In genomic region chr7:131546126-131546525, GRCh38 we compare ENCODE assay signal across 11 cellular contexts. TPM values are rescaled to one million over a fixed set of nuclear protein-coding genes. Genes with fewer than 3 reads are reported as not detected.
DNase-seq lines count a peak whose midpoint lies in the region; ATAC-seq and TF ChIP-seq lines count a peak whose summit lies in the region.
"Had no signal": no experiment of that assay in that cellular context is flagged by ENCODE, and none has a peak within 500 bp of the region (broad histone marks: within the 10 kb centered on the region; RNA-seq: fewer than 3 reads in every experiment).

No MANE protein-coding gene starts in this region.

- no peaks in the 10 kb centered on the region for H3K27me3 ChIP-seq in BLaER1
- no peaks in the 10 kb centered on the region for H3K27me3 ChIP-seq in lung (ENCODE audit: control insufficient read depth, insufficient read depth)

- H3K4me3 Mint-ChIP-seq in chondrocyte (ENCODE audit: unreplicated experiment) = no peak overlapping the region
- no peak overlapping the region for H3K4me3 Mint-ChIP-seq in activated T-helper 17 cell treated with anti-CD3 and anti-CD28 coated beads, Interleukin-2, amount 50 U/mL, for 72 hours
- H3K4me3 Mint-ChIP-seq: natural killer cell treated with Interleukin-12 subunit alpha and Interleukin-12 subunit beta and Interleukin-15 and Interleukin-18, amount 100 ng/mL, for 72 hours had no signal

- peak; percentile 41 for DNase-seq in chondrocyte (ENCODE audit: low spot score)
- peak; percentile 49 for DNase-seq in lung (ENCODE audit: low spot score)
- DNase-seq in GM19240 (ENCODE audit: insufficient read length, low spot score) = no peak
- DNase-seq: activated gamma-delta T cell, NCI-H1417 treated with DMSO at 0.1 percent for 48 hours had no signal

- H3K4me3 ChIP-seq in BLaER1 = no peak overlapping the region
- H3K4me3 ChIP-seq in lung = no peak overlapping the region

- H4K20me1 ChIP-seq in BLaER1 = peaks cover 34% of the 10 kb centered on the region

- H3K4me2 ChIP-seq in BLaER1 = peak overlapping the region; percentile 58

- H3K27ac ChIP-seq in BLaER1 (no peak overlapping the region), lung (ENCODE audit: low read depth in 1 of 2, low read length in 1 of 2) (peak overlapping the region; percentile 11 to 68)

- TF ChIP-seq RAD21 in Ishikawa (IDR thresholded peaks at IDR 0.05; ENCODE audit: low read depth) = no peak

- TF ChIP-seq CTCF in chondrocyte (IDR thresholded peaks at IDR 0.05) = no peak
- TF ChIP-seq CTCF in lung (IDR thresholded peaks at IDR 0.05; ENCODE audit: control extremely low read depth, extremely low read depth) = no peak

- ATAC-seq in lung (ENCODE audit: insufficient read depth, low FRiP score) (peak; percentile 62), HG02870 (IDR thresholded peaks at IDR 0.05; ENCODE audit: unreplicated experiment) (no peak), HG02798 (IDR thresholded peaks at IDR 0.05; ENCODE audit: poor library complexity, unreplicated experiment) (no peak)
- no peak for ATAC-seq in activated T-helper 17 cell treated with anti-CD3 and anti-CD28 coated beads, Interleukin-2, amount 50 U/mL, for 72 hours (replicated peaks)

- peaks cover 34% of the 10 kb centered on the region for H3K4me1 ChIP-seq in BLaER1
- H3K4me1 ChIP-seq in lung (ENCODE audit: control insufficient read depth in 2 of 2, insufficient read depth in 2 of 2, low read length in 2 of 2) = peaks cover 0 to 10% of the 10 kb centered on the region in 2 donors

- no peaks in the 10 kb centered on the region for H3K9me3 Mint-ChIP-seq in chondrocyte (ENCODE audit: low read depth)
- no peaks in the 10 kb centered on the region for H3K9me3 Mint-ChIP-seq in activated T-helper 17 cell treated with anti-CD3 and anti-CD28 coated beads, Interleukin-2, amount 50 U/mL, for 72 hours
- H3K9me3 Mint-ChIP-seq: natural killer cell treated with Interleukin-12 subunit alpha and Interleukin-12 subunit beta and Interleukin-15 and Interleukin-18, amount 100 ng/mL, for 72 hours had no signal

- H3K27ac Mint-ChIP-seq in chondrocyte (ENCODE audit: unreplicated experiment) = no peak overlapping the region
- H3K27ac Mint-ChIP-seq in activated T-helper 17 cell treated with anti-CD3 and anti-CD28 coated beads, Interleukin-2, amount 50 U/mL, for 72 hours = no peak overlapping the region
- H3K27ac Mint-ChIP-seq: natural killer cell treated with Interleukin-12 subunit alpha and Interleukin-12 subunit beta and Interleukin-15 and Interleukin-18, amount 100 ng/mL, for 72 hours had no signal

- H3K27me3 Mint-ChIP-seq in chondrocyte (ENCODE audit: low read depth) = no peaks in the 10 kb centered on the region
- H3K27me3 Mint-ChIP-seq in activated T-helper 17 cell treated with anti-CD3 and anti-CD28 coated beads, Interleukin-2, amount 50 U/mL, for 72 hours = no peaks in the 10 kb centered on the region

- no peak overlapping the region for H3K9ac ChIP-seq in BLaER1

- peaks cover 6% of the 10 kb centered on the region; the same call in 1 of the 2 replicates for H3K9me3 ChIP-seq in BLaER1
- H3K9me3 ChIP-seq in lung (ENCODE audit: control insufficient read depth in 2 of 2, insufficient read depth in 1 of 2, low read length in 1 of 2) = no peaks in the 10 kb centered on the region

- peaks cover 1% of the 10 kb centered on the region for H3K36me3 Mint-ChIP-seq in chondrocyte (ENCODE audit: low read depth)
- H3K36me3 Mint-ChIP-seq in activated T-helper 17 cell treated with anti-CD3 and anti-CD28 coated beads, Interleukin-2, amount 50 U/mL, for 72 hours (ENCODE audit: low read depth) = no peaks in the 10 kb centered on the region
- H3K36me3 Mint-ChIP-seq: natural killer cell treated with Interleukin-12 subunit alpha and Interleukin-12 subunit beta and Interleukin-15 and Interleukin-18, amount 100 ng/mL, for 72 hours had no signal

- no peak for TF ChIP-seq EP300 in Ishikawa (IDR thresholded peaks at IDR 0.05; ENCODE audit: borderline replicate concordance)

- H3K4me1 Mint-ChIP-seq in chondrocyte (ENCODE audit: low read depth) = peaks cover 21% of the 10 kb centered on the region
- peaks cover 4% of the 10 kb centered on the region for H3K4me1 Mint-ChIP-seq in activated T-helper 17 cell treated with anti-CD3 and anti-CD28 coated beads, Interleukin-2, amount 50 U/mL, for 72 hours

- 75 to 85% methylated on average over 12 of the region's 12 CpGs for WGBS in lung, 2 donors

- H3K36me3 ChIP-seq in BLaER1 = peaks cover 5% of the 10 kb centered on the region; the same call in 1 of the 2 replicates
- H3K36me3 ChIP-seq in lung (ENCODE audit: control insufficient read depth in 2 of 2, insufficient read depth in 2 of 2, low read length in 2 of 2) = peaks cover 0 to under 1% of the 10 kb centered on the region in 2 donors

TF ChIP-seq in Ishikawa, 13 proteins besides CTCF, POLR2A, EP300 and RAD21:
- TF ChIP-seq FOXM1 (IDR thresholded peaks at IDR 0.05; ENCODE audit: borderline replicate concordance, low read depth) (no peak), ZBTB7A (IDR thresholded peaks at IDR 0.05; ENCODE audit: low read depth) (no peak), MAX (IDR thresholded peaks at IDR 0.05) (no peak), REST (IDR thresholded peaks at IDR 0.05; ENCODE audit: low read depth) (no peak), EGR1 (IDR thresholded peaks at IDR 0.05) (no peak), NFIC (IDR thresholded peaks at IDR 0.05) (no peak), USF1 (IDR thresholded peaks at IDR 0.05) (no peak), CEBPB (IDR thresholded peaks at IDR 0.05) (peak; percentile 70)

RNA-seq across cellular contexts. Expression of gene PODXL, which starts 10.3 kb away (rescaled TPM):
- total RNA-seq in chondrocyte (11.9 to 14.5 TPM (median 14.0 TPM) in 3 replicates), lung (100 to 1,000 TPM in 1 of 2 donors, 10 to 100 TPM in 1; 71.2 to 133 TPM)
- 10 to 100 TPM; 24.3 to 44.0 TPM for polyA plus RNA-seq in lung
- 1 to 10 TPM in 1 of 2 donors, under 1 TPM in 1; 0.40 to 1.8 TPM for total RNA-seq in activated T-helper 17 cell treated with anti-CD3 and anti-CD28 coated beads, Interleukin-2, amount 50 U/mL, for 72 hours
